In the genomic region with DNA sequence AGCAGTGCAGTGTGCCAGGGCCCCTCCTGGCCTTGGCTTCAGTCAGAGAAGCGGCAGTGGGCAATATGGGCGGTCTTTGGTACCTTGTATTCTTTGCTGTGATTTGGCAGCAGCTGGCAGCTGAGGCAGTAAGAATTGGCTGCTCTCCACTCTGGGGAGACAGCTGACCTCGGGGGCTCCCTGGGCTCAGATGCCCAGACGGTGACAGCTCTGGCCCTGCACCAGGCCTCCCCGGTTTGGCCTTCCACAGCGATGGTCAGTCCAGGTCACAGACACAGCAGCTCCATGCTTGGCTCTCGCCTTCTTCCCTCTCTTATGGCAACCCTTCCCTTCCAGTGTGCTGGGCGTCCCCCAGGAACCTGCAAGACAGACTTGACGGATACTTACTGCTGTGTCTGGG, we compare ENCODE assay signal across 17 cellular contexts.
DNase-seq lines count a peak whose midpoint lies in the region; ATAC-seq and TF ChIP-seq lines count a peak whose summit lies in the region.
"Had no signal": no experiment of that assay in that cellular context is flagged by ENCODE, and none has a peak within 500 bp of the region (broad histone marks: within the 10 kb centered on the region; RNA-seq: fewer than 3 reads in every experiment).

No MANE protein-coding gene starts in this region.

- no peaks in the 10 kb centered on the region for H3K27me3 Mint-ChIP-seq in CD4-positive, alpha-beta T cell
- no peaks in the 10 kb centered on the region for H3K27me3 Mint-ChIP-seq in naive thymus-derived CD8-positive, alpha-beta T cell
- H3K27me3 Mint-ChIP-seq in stimulated activated naive CD8-positive, alpha-beta T cell treated with anti-CD3 and anti-CD28 coated beads, Interleukin-15, amount 100 ng/mL, for 72 hours: no peaks in the 10 kb centered on the region

- intact Hi-C loops in CD4-positive, alpha-beta T cell (cut with DNase I, micrococcal nuclease): no loop called here
- intact Hi-C loops in esophagus muscularis mucosa (cut with DNase I): no loop called here

- TF ChIP-seq EP300 in esophagus muscularis mucosa (IDR thresholded peaks at IDR 0.05): no peak

- no peak for TF ChIP-seq CTCF in CD4-positive, alpha-beta T cell (IDR thresholded peaks at IDR 0.05)
- TF ChIP-seq CTCF in esophagus muscularis mucosa (IDR thresholded peaks at IDR 0.05): no peak

- H3K27ac Mint-ChIP-seq in CD4-positive, alpha-beta T cell: peak overlapping the region; percentile 95
- peak overlapping the region in 7 of 10 donors; percentile 80 to 94 (median 91) for H3K27ac Mint-ChIP-seq in naive thymus-derived CD8-positive, alpha-beta T cell
- no peak overlapping the region for H3K27ac Mint-ChIP-seq in stimulated activated naive CD8-positive, alpha-beta T cell treated with anti-CD3 and anti-CD28 coated beads, Interleukin-15, amount 100 ng/mL, for 72 hours

- no peaks in the 10 kb centered on the region for H3K27me3 ChIP-seq in CD4-positive, alpha-beta T cell (ENCODE audit: control insufficient read depth, insufficient read depth, low read length)
- no peaks in the 10 kb centered on the region for H3K27me3 ChIP-seq in esophagus muscularis mucosa
- H3K27me3 ChIP-seq: transverse colon had no signal

- peak overlapping the region; percentile 35 for H3K4me3 Mint-ChIP-seq in CD4-positive, alpha-beta T cell
- H3K4me3 Mint-ChIP-seq in naive thymus-derived CD8-positive, alpha-beta T cell: peak overlapping the region in 2 of 10 donors; percentile 23 to 37
- no peak overlapping the region for H3K4me3 Mint-ChIP-seq in stimulated activated naive CD8-positive, alpha-beta T cell treated with anti-CD3 and anti-CD28 coated beads, Interleukin-15, amount 100 ng/mL, for 72 hours

- 57% methylated on average over 5 of the region's 9 CpGs for WGBS in esophagus muscularis mucosa

- ATAC-seq in CD4-positive, alpha-beta T cell (ENCODE audit: poor library complexity): no peak
- ATAC-seq in naive thymus-derived CD8-positive, alpha-beta T cell: no peak
- no peak for ATAC-seq in stimulated activated naive CD8-positive, alpha-beta T cell treated with anti-CD3 and anti-CD28 coated beads, Interleukin-15, amount 100 ng/mL, for 72 hours

- CTCF ChIA-PET in CD4-positive, alpha-beta T cell (lab: Charles Lee): interaction anchor here (1.0 kb wide), 1 partner anchor 93 kb away, joined by 3 read pairs; no protein-coding TSS in a partner anchor

- no peaks in the 10 kb centered on the region for H3K36me3 Mint-ChIP-seq in CD4-positive, alpha-beta T cell (ENCODE audit: low read depth)
- no peaks in the 10 kb centered on the region for H3K36me3 Mint-ChIP-seq in naive thymus-derived CD8-positive, alpha-beta T cell
- H3K36me3 Mint-ChIP-seq: T-cell had no signal

- no peak for TF ChIP-seq POLR2A in esophagus muscularis mucosa (IDR thresholded peaks at IDR 0.05; ENCODE audit: low read depth)

- H3K36me3 ChIP-seq in KOPT-K1 (ENCODE audit: insufficient read depth, low read length): no peaks in the 10 kb centered on the region
- H3K36me3 ChIP-seq in esophagus muscularis mucosa: no peaks in the 10 kb centered on the region
- H3K36me3 ChIP-seq: transverse colon had no signal

- H3K27ac ChIP-seq in CD4-positive, alpha-beta T cell (ENCODE audit: low read depth, low read length): peak overlapping the region; percentile 64
- H3K27ac ChIP-seq in KOPT-K1 (ENCODE audit: low read depth, low read length, poor library complexity, severe bottlenecking) (peak overlapping the region; percentile 76), esophagus muscularis mucosa (replicated peaks in 1 of 4) (no peak overlapping the region)

- no peak overlapping the region for H3K4me3 ChIP-seq in esophagus muscularis mucosa
- H3K4me3 ChIP-seq: skin epidermis, transverse colon had no signal

- POLR2A ChIA-PET in CD4-positive, alpha-beta T cell (lab: Charles Lee): interaction anchor here (0.9 to 1.5 kb wide), 2 partner anchors 8 to 410 kb away, joined by 3 to 10 read pairs; no protein-coding TSS in a partner anchor
- POLR2A ChIA-PET in naive thymus-derived CD8-positive, alpha-beta T cell (lab: Charles Lee): interaction anchor here (1.0 kb wide), 1 partner anchor 294 kb away, joined by 3 read pairs; no protein-coding TSS in a partner anchor

- H3K9me3 ChIP-seq in CD4-positive, alpha-beta T cell (ENCODE audit: control insufficient read depth, low read length): no peaks in the 10 kb centered on the region
- H3K9me3 ChIP-seq in KOPT-K1 (ENCODE audit: insufficient read depth, low read length, poor library complexity, severe bottlenecking): no peaks in the 10 kb centered on the region
- H3K9me3 ChIP-seq in esophagus muscularis mucosa: no peaks in the 10 kb centered on the region
- H3K9me3 ChIP-seq: transverse colon had no signal

- H3K4me1 Mint-ChIP-seq in CD4-positive, alpha-beta T cell (ENCODE audit: low read depth): peaks cover 40% of the 10 kb centered on the region
- peaks cover 8 to 37% (median 23%) of the 10 kb centered on the region in 4 donors for H3K4me1 Mint-ChIP-seq in naive thymus-derived CD8-positive, alpha-beta T cell
- H3K4me1 Mint-ChIP-seq in stimulated activated naive CD8-positive, alpha-beta T cell treated with anti-CD3 and anti-CD28 coated beads, Interleukin-15, amount 100 ng/mL, for 72 hours: peaks cover 40% of the 10 kb centered on the region

- no peak for DNase-seq in CD4-positive, alpha-beta T cell
- DNase-seq in astrocyte of the hippocampus (ENCODE audit: low read depth, low spot score) (peak; percentile 57), esophagus muscularis mucosa (ENCODE audit: extremely low spot score) (no peak), GDM1 (lab: John Stamatoyannopoulos, UW) (no peak)
- no peak for DNase-seq in naive thymus-derived CD8-positive, alpha-beta T cell
- DNase-seq in stimulated activated naive CD8-positive, alpha-beta T cell treated with anti-CD3 and anti-CD28 coated beads, Interleukin-15, amount 100 ng/mL, for 72 hours: no peak
- DNase-seq: activated CD4-positive, CD25-positive, alpha-beta regulatory T cell; activated naive CD4-positive, alpha-beta T cell; DMS53; NCI-H2107; NCI-H774; occipital lobe; RPMI8226; transverse colon had no signal

- no peaks in the 10 kb centered on the region for H3K9me3 Mint-ChIP-seq in CD4-positive, alpha-beta T cell
- no peaks in the 10 kb centered on the region for H3K9me3 Mint-ChIP-seq in naive thymus-derived CD8-positive, alpha-beta T cell
- H3K9me3 Mint-ChIP-seq in stimulated activated naive CD8-positive, alpha-beta T cell treated with anti-CD3 and anti-CD28 coated beads, Interleukin-15, amount 100 ng/mL, for 72 hours: peaks cover 0 to 8% of the 10 kb centered on the region in 2 donors

- H3K4me1 ChIP-seq in esophagus muscularis mucosa: peaks cover 4 to 18% (median 13%) of the 10 kb centered on the region in 4 donors

Comparison
In these comparisons a context has a peak if more than half of its experiments do, and no peak if none do; other contexts are left out.
1. H3K27ac ChIP-seq: peak in CD4-positive, alpha-beta T cell (single experiment) and KOPT-K1 (single experiment); none in esophagus muscularis mucosa (0 of 4).
2. H3K27ac Mint-ChIP-seq: peak in CD4-positive, alpha-beta T cell (single experiment) and naive thymus-derived CD8-positive, alpha-beta T cell (7 of 10); none in stimulated activated naive CD8-positive, alpha-beta T cell treated with anti-CD3 and anti-CD28 coated beads, Interleukin-15, amount 100 ng/mL, for 72 hours (0 of 2).